In genomic region chrX:103716967-103717366, GRCh38 we compare ENCODE assay signal across 16 cellular contexts. TPM values are rescaled to one million over a fixed set of nuclear protein-coding genes. Genes with fewer than 3 reads are reported as not detected.
DNase-seq lines count a peak whose midpoint lies in the region; ATAC-seq, FAIRE-seq and TF ChIP-seq lines count a peak whose summit lies in the region.
"Had no signal": no experiment of that assay in that cellular context is flagged by ENCODE, and none has a peak within 500 bp of the region (broad histone marks: within the 10 kb centered on the region; RNA-seq: fewer than 3 reads in every experiment).

No MANE protein-coding gene starts in this region.

- H3K9me3 ChIP-seq in A549: no peaks in the 10 kb centered on the region
- H3K9me3 ChIP-seq: adrenal gland; BLaER1 treated with 17β-estradiol and CSF1 and Interleukin-3, amounts not matched to agents 10 nM and 100 nM; esophagus squamous epithelium had no signal

- TF ChIP-seq CTCF in A549 (IDR thresholded peaks at IDR 0.05): no peak
- no peak for TF ChIP-seq CTCF in chondrocyte (IDR thresholded peaks at IDR 0.05)

- CTCF ChIA-PET in A549 (lab: Yijun Ruan, JAX): interaction anchor here (0.7 to 1.1 kb wide), 3 partner anchors 57 to 87 kb away, joined by 3 to 4 read pairs (median 4); no protein-coding TSS in a partner anchor
- CTCF ChIA-PET in activated CD8-positive, alpha-beta memory T cell treated with anti-CD3 and anti-CD28 coated beads, Interleukin-2, amount 10 ng/mL, durations not matched to agents 7 days and 5 days (lab: Charles Lee): no interaction called here

- peak in 1 of 2 experiments; percentile 10 for DNase-seq in A549 (ENCODE audit: low read depth in 1 of 2, low spot score in 1 of 2)
- peak; percentile 7 for DNase-seq in HT-29 (ENCODE audit: low spot score)
- no peak for DNase-seq in chondrocyte (ENCODE audit: low spot score)
- DNase-seq in left colon: peak; percentile 8 to 30
- DNase-seq in ureter (ENCODE audit: low spot score): no peak
- no peak for DNase-seq in NCI-H1092 treated with DMSO at 0.1 percent for 48 hours (lab: John Stamatoyannopoulos, UW)
- DNase-seq in activated CD8-positive, alpha-beta memory T cell treated with anti-CD3 and anti-CD28 coated beads, Interleukin-2, amount 10 ng/mL, durations not matched to agents 7 days and 5 days: no peak
- DNase-seq in NCI-H2171 treated with DMSO at 0.1 percent for 48 hours (lab: John Stamatoyannopoulos, UW): no peak
- DNase-seq: esophagus squamous epithelium, NCI-H1105 treated with DMSO at 0.1 percent for 48 hours, retina, T1000 had no signal

- H3K9me3 Mint-ChIP-seq in chondrocyte (ENCODE audit: low read depth): no peaks in the 10 kb centered on the region
- H3K9me3 Mint-ChIP-seq in activated CD8-positive, alpha-beta memory T cell treated with anti-CD3 and anti-CD28 coated beads, Interleukin-2, amount 10 ng/mL, durations not matched to agents 7 days and 5 days (ENCODE audit: low read depth): no peaks in the 10 kb centered on the region

- TF ChIP-seq RAD21 in A549 (conservative IDR thresholded peaks at IDR 0.05 in 1 of 2, IDR thresholded peaks at IDR 0.05 in 1 of 2): no peak

- H3K27ac Mint-ChIP-seq in chondrocyte (ENCODE audit: unreplicated experiment): peak overlapping the region; percentile 83
- no peak overlapping the region for H3K27ac Mint-ChIP-seq in activated CD8-positive, alpha-beta memory T cell treated with anti-CD3 and anti-CD28 coated beads, Interleukin-2, amount 10 ng/mL, durations not matched to agents 7 days and 5 days

- peak overlapping the region in 1 of 2 experiments; percentile 55; a peak in 1 of 6 replicates for H3K27ac ChIP-seq in A549
- H3K27ac ChIP-seq: adrenal gland; BLaER1 treated with 17β-estradiol and CSF1 and Interleukin-3, amounts not matched to agents 10 nM and 100 nM had no signal

- H3K4me1 ChIP-seq in A549: 0 out of 3 replicates have a peak, but pooled peaks cover 3% of the 10 kb centered on the region
- H3K4me1 ChIP-seq: adrenal gland; BLaER1 treated with 17β-estradiol and CSF1 and Interleukin-3, amounts not matched to agents 10 nM and 100 nM; esophagus squamous epithelium had no signal

- no peak for TF ChIP-seq EP300 in A549 (IDR thresholded peaks at IDR 0.05)

- intact Hi-C loops in left colon (cut with DNase I, micrococcal nuclease): no loop called here

- peak overlapping the region; percentile 26; the same call in 2 of the 3 replicates for H3K4me2 ChIP-seq in A549
- H3K4me2 ChIP-seq: BLaER1 treated with 17β-estradiol and CSF1 and Interleukin-3, amounts not matched to agents 10 nM and 100 nM had no signal

- H3K4me3 Mint-ChIP-seq in chondrocyte (ENCODE audit: unreplicated experiment): no peak overlapping the region
- no peak overlapping the region for H3K4me3 Mint-ChIP-seq in activated CD8-positive, alpha-beta memory T cell treated with anti-CD3 and anti-CD28 coated beads, Interleukin-2, amount 10 ng/mL, durations not matched to agents 7 days and 5 days

- peaks cover 13% of the 10 kb centered on the region for H3K4me1 Mint-ChIP-seq in chondrocyte (ENCODE audit: low read depth)
- no peaks in the 10 kb centered on the region for H3K4me1 Mint-ChIP-seq in activated CD8-positive, alpha-beta memory T cell treated with anti-CD3 and anti-CD28 coated beads, Interleukin-2, amount 10 ng/mL, durations not matched to agents 7 days and 5 days

- WGBS in A549 (ENCODE audit: missing lambda C conversion rate): 18% methylated on average over 2 of the region's 2 CpGs

- POLR2A ChIA-PET in A549 (lab: Yijun Ruan, JAX): no interaction called here

- no peak for TF ChIP-seq POLR2A in A549 (IDR thresholded peaks at IDR 0.05; ENCODE audit: low read length)

- no peak for FAIRE-seq in A549 (lab: Jason Lieb, UNC)
- FAIRE-seq: GM19239 had no signal

- no peaks in the 10 kb centered on the region for H3K27me3 Mint-ChIP-seq in chondrocyte (ENCODE audit: low read depth)
- H3K27me3 Mint-ChIP-seq in activated CD8-positive, alpha-beta memory T cell treated with anti-CD3 and anti-CD28 coated beads, Interleukin-2, amount 10 ng/mL, durations not matched to agents 7 days and 5 days: peaks cover 1% of the 10 kb centered on the region

- no peaks in the 10 kb centered on the region for H3K36me3 Mint-ChIP-seq in chondrocyte (ENCODE audit: low read depth)
- H3K36me3 Mint-ChIP-seq in activated CD8-positive, alpha-beta memory T cell treated with anti-CD3 and anti-CD28 coated beads, Interleukin-2, amount 10 ng/mL, durations not matched to agents 7 days and 5 days: no peaks in the 10 kb centered on the region

- no peak overlapping the region for H3K4me3 ChIP-seq in A549
- H3K4me3 ChIP-seq: adrenal gland; BLaER1 treated with 17β-estradiol and CSF1 and Interleukin-3, amounts not matched to agents 10 nM and 100 nM; esophagus squamous epithelium had no signal

- ATAC-seq in A549 (peak in 1 of 2 experiments; percentile 47; a peak in 1 of 6 replicates), left colon (peak; percentile 95)
- ATAC-seq in activated CD8-positive, alpha-beta memory T cell treated with anti-CD3 and anti-CD28 coated beads, Interleukin-2, amount 10 ng/mL, durations not matched to agents 7 days and 5 days: no peak

TF ChIP-seq in A549, 52 proteins besides CTCF, POLR2A, EP300 and RAD21 (continues in another document):
- TF ChIP-seq HOXB13 (CRISPR knock-in tag; IDR thresholded peaks at IDR 0.05; ENCODE audit: low read depth) (no peak), SMC3 (IDR thresholded peaks at IDR 0.05) (no peak), TFCP2L1 (CRISPR knock-in tag; IDR thresholded peaks at IDR 0.05) (no peak), FOXS1 (CRISPR knock-in tag; IDR thresholded peaks at IDR 0.05) (no peak), CHD2 (IDR thresholded peaks at IDR 0.05; ENCODE audit: low read length, partially characterized antibody) (no peak), ZNF302 (CRISPR knock-in tag; IDR thresholded peaks at IDR 0.05) (no peak), ATOH8 (CRISPR knock-in tag; IDR thresholded peaks at IDR 0.05; ENCODE audit: low read depth) (no peak), JUNB (IDR thresholded peaks at IDR 0.05) (no peak), HEYL (CRISPR knock-in tag; IDR thresholded peaks at IDR 0.05) (no peak), MYC (IDR thresholded peaks at IDR 0.05; ENCODE audit: borderline replicate concordance, low read length) (no peak), RNF2 (IDR thresholded peaks at IDR 0.05; ENCODE audit: borderline replicate concordance, low read depth) (no peak), ZFP36 (IDR thresholded peaks at IDR 0.05; ENCODE audit: borderline replicate concordance, partially characterized antibody) (no peak), HES2 (IDR thresholded peaks at IDR 0.05) (no peak)

RNA-seq across cellular contexts. Expression of gene TMEM31, which starts 6.3 kb away (rescaled TPM):
- polyA plus RNA-seq in A549 (2011; rRNA removed): 0.10 and 0.19 TPM in 2 replicates
- polyA plus RNA-seq in A549 (2012; cell fraction: cytosol; rRNA removed): 0.06 TPM in 1 of 2 replicates, not detected in the other
- not detected in 2 replicates for polyA plus RNA-seq in A549 (2012; cell fraction: nucleus; rRNA removed)
- polyA plus RNA-seq in A549 (2017; fragmentation: RNase III; extraction: RNeasy Plus Mini Kit Qiagen cat#74134 plus additional on column Dnase treatment): not detected in 3 replicates
- polyA minus RNA-seq in A549 (2011; rRNA and poly(A)+ RNA removed): not detected in 2 replicates
- total RNA-seq in HT-29 (2014; rRNA removed; shearing (Covaris generic)): not detected in 2 replicates
- not detected in 3 replicates for total RNA-seq in chondrocyte
- not detected for total RNA-seq in left colon
- not detected for total RNA-seq in ureter
- total RNA-seq in activated CD8-positive, alpha-beta memory T cell treated with anti-CD3 and anti-CD28 coated beads, Interleukin-2, amount 10 ng/mL, durations not matched to agents 7 days and 5 days: not detected
- total RNA-seq: esophagus squamous epithelium, liver had no signal
- polyA plus RNA-seq: liver had no signal

RNA-seq across cellular contexts. Expression of gene MORF4L2, which starts 30.5 kb away (rescaled TPM):
- polyA plus RNA-seq in A549 (2011; rRNA removed) (572 and 582 TPM in 2 replicates), A549 (2017; fragmentation: RNase III; extraction: RNeasy Plus Mini Kit Qiagen cat#74134 plus additional on column Dnase treatment) (482 to 521 TPM (median 493 TPM) in 3 replicates)
- 203 and 213 TPM in 2 replicates for polyA plus RNA-seq in A549 (2012; cell fraction: cytosol; rRNA removed)
- 126 and 251 TPM in 2 replicates for polyA plus RNA-seq in A549 (2012; cell fraction: nucleus; rRNA removed)
- polyA minus RNA-seq in A549 (2011; rRNA and poly(A)+ RNA removed): 155 and 169 TPM in 2 replicates
- 185 and 224 TPM in 2 replicates for total RNA-seq in HT-29 (2014; rRNA removed; shearing (Covaris generic))
- total RNA-seq in chondrocyte (540 to 567 TPM (median 545 TPM) in 3 replicates), left colon (100 to 1,000 TPM; 168 to 172 TPM), ureter (307 TPM)
- total RNA-seq in activated CD8-positive, alpha-beta memory T cell treated with anti-CD3 and anti-CD28 coated beads, Interleukin-2, amount 10 ng/mL, durations not matched to agents 7 days and 5 days: 100 to 1,000 TPM; 130 to 159 TPM

RNA-seq across cellular contexts. Expression of gene PLP1, which starts 59.7 kb away (rescaled TPM):
- not detected in 2 replicates for polyA plus RNA-seq in A549 (2011; rRNA removed)
- polyA plus RNA-seq in A549 (2012; cell fraction: cytosol; rRNA removed): not detected in 2 replicates
- not detected in 2 replicates for polyA plus RNA-seq in A549 (2012; cell fraction: nucleus; rRNA removed)
- polyA plus RNA-seq in A549 (2017; fragmentation: RNase III; extraction: RNeasy Plus Mini Kit Qiagen cat#74134 plus additional on column Dnase treatment): not detected in 3 replicates
- polyA minus RNA-seq in A549 (2011; rRNA and poly(A)+ RNA removed): not detected in 2 replicates
- not detected in 2 replicates for total RNA-seq in HT-29 (2014; rRNA removed; shearing (Covaris generic))
- 0.77 to 1.2 TPM (median 1.1 TPM) in 3 replicates for total RNA-seq in chondrocyte
- total RNA-seq in left colon: 10 to 100 TPM in 1 of 2 donors, 1 to 10 TPM in 1; 3.9 to 16.7 TPM
- total RNA-seq in ureter: 2.1 TPM
- not detected for total RNA-seq in activated CD8-positive, alpha-beta memory T cell treated with anti-CD3 and anti-CD28 coated beads, Interleukin-2, amount 10 ng/mL, durations not matched to agents 7 days and 5 days

Comparison
In these comparisons a context has a peak if more than half of its experiments do, and no peak if none do; other contexts are left out.
1. DNase-seq: peak in HT-29 (single experiment) and left colon (2 of 2); none in chondrocyte (single experiment), ureter (single experiment), NCI-H1092 treated with DMSO at 0.1 percent for 48 hours (single experiment), activated CD8-positive, alpha-beta memory T cell treated with anti-CD3 and anti-CD28 coated beads, Interleukin-2, amount 10 ng/mL, durations not matched to agents 7 days and 5 days (single experiment) and NCI-H2171 treated with DMSO at 0.1 percent for 48 hours (single experiment).